Comparison of ENCODE assay signal across 16 cellular contexts in the genomic region with DNA sequence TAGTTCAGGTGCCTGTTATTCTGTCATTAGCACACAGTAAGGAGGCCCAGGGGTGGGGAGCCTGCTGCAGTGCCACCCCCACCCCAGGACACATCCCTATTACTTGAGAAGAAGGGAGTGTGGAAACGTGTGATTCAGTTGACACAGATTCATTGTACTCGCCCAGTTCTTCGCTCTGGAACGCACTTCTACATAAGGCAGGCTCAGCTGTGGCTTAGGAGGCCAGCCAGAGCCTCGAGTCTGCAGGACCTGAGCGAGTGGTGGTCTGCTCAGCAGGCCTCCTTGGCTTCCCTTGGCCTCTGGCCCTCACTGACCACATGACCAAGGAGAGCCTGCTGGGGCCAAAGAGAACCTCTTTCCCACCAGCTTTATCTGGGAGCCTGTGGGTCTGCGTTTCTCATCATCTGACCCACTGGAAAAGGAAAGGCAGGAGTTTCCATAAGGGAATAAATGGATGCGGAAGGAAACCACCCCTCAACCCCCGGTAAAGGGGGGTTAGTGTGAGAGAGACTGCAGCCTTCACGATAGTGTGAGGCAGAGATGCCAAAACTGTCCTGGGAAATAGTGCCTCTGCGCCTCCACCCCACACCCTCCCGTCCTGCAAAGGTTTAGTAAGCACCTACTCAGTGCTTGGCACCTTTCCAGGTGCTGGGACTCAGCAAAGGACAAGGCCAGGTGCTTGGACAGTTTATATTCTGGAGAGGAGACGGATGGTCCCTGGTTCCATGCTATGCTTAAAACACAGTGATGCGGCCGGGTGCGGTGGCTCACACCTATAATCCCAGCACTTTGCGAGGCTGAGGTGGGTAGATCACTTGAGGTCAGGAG.
DNase-seq lines count a peak whose midpoint lies in the region; ATAC-seq and TF ChIP-seq lines count a peak whose summit lies in the region.
"Had no signal": no experiment of that assay in that cellular context is flagged by ENCODE, and none has a peak within 500 bp of the region (broad histone marks: within the 10 kb centered on the region; RNA-seq: fewer than 3 reads in every experiment).

No MANE protein-coding gene starts in this region.

- DNase-seq in CD8-positive, alpha-beta memory T cell = no peak
- DNase-seq in fibroblast of villous mesenchyme (ENCODE audit: low read depth) (peak; percentile 55), cortex of kidney (lab: John Stamatoyannopoulos, UW) (no peak), AML-193 (lab: John Stamatoyannopoulos, UW) (no peak), kidney tubule cell (ENCODE audit: low spot score) (no peak), lower leg skin (ENCODE audit: low spot score in 2 of 2) (no peak)
- DNase-seq: activated gamma-delta T cell, DMS79, left cardiac atrium, NCI-H1436, NCI-H446, SK-N-SH had no signal

- POLR2A ChIA-PET in CD8-positive, alpha-beta memory T cell (lab: Charles Lee) = no interaction called here

- H3K9ac ChIP-seq in rectal smooth muscle tissue (ENCODE audit: low read length) = no peak overlapping the region
- H3K9ac ChIP-seq: SK-N-SH had no signal

- TF ChIP-seq CTCF in fibroblast of villous mesenchyme (IDR thresholded peaks at IDR 0.05; ENCODE audit: insufficient read depth, low read depth, low read length) (no peak), lower leg skin (IDR thresholded peaks at IDR 0.05) (no peak)

- intact Hi-C loops in lower leg skin (cut with DNase I; ENCODE audit: low total_unique reads) = no loop called here

- H3K27ac Mint-ChIP-seq in CD8-positive, alpha-beta memory T cell = no peak overlapping the region
- H3K27ac Mint-ChIP-seq in activated T-helper 17 cell treated with anti-CD3 and anti-CD28 coated beads, Interleukin-2, amount 50 U/mL, for 72 hours = peak overlapping the region; percentile 34
- H3K27ac Mint-ChIP-seq: natural killer cell treated with Interleukin-12 subunit alpha and Interleukin-12 subunit beta and Interleukin-15 and Interleukin-18, amount 100 ng/mL, for 72 hours had no signal

- H3K4me3 Mint-ChIP-seq in CD8-positive, alpha-beta memory T cell = no peak overlapping the region
- H3K4me3 Mint-ChIP-seq in activated T-helper 17 cell treated with anti-CD3 and anti-CD28 coated beads, Interleukin-2, amount 50 U/mL, for 72 hours = no peak overlapping the region
- H3K4me3 Mint-ChIP-seq: natural killer cell treated with Interleukin-12 subunit alpha and Interleukin-12 subunit beta and Interleukin-15 and Interleukin-18, amount 100 ng/mL, for 72 hours had no signal

- H3K27me3 ChIP-seq in CD8-positive, alpha-beta memory T cell (ENCODE audit: insufficient read depth, low read length, poor library complexity, severe bottlenecking) = no peaks in the 10 kb centered on the region
- H3K27me3 ChIP-seq in rectal smooth muscle tissue (ENCODE audit: control insufficient read depth, insufficient read depth, low read length) = no peaks in the 10 kb centered on the region

- ATAC-seq in activated T-helper 17 cell treated with anti-CD3 and anti-CD28 coated beads, Interleukin-2, amount 50 U/mL, for 72 hours (replicated peaks) = no peak

- peak overlapping the region; percentile 51 for H3K27ac ChIP-seq in CD8-positive, alpha-beta memory T cell (ENCODE audit: low read depth, low read length)
- H3K27ac ChIP-seq in rectal smooth muscle tissue (ENCODE audit: low read depth, low read length) = peak overlapping the region; percentile 87
- H3K27ac ChIP-seq: HL-60 had no signal

- no peaks in the 10 kb centered on the region for H3K27me3 Mint-ChIP-seq in CD8-positive, alpha-beta memory T cell
- no peaks in the 10 kb centered on the region for H3K27me3 Mint-ChIP-seq in activated T-helper 17 cell treated with anti-CD3 and anti-CD28 coated beads, Interleukin-2, amount 50 U/mL, for 72 hours
- H3K27me3 Mint-ChIP-seq: natural killer cell treated with Interleukin-12 subunit alpha and Interleukin-12 subunit beta and Interleukin-15 and Interleukin-18, amount 100 ng/mL, for 72 hours had no signal

- 65 to 69% methylated on average over 17 of the region's 17 CpGs for WGBS in lower leg skin, 2 donors

- H3K4me1 Mint-ChIP-seq in CD8-positive, alpha-beta memory T cell = no peaks in the 10 kb centered on the region
- H3K4me1 Mint-ChIP-seq in activated T-helper 17 cell treated with anti-CD3 and anti-CD28 coated beads, Interleukin-2, amount 50 U/mL, for 72 hours = no peaks in the 10 kb centered on the region

- CTCF ChIA-PET in CD8-positive, alpha-beta memory T cell (lab: Charles Lee) = no interaction called here

- H3K9me3 ChIP-seq in CD8-positive, alpha-beta memory T cell (ENCODE audit: low read length) = no peaks in the 10 kb centered on the region
- H3K9me3 ChIP-seq: SK-N-SH had no signal

- TF ChIP-seq POLR2A in lower leg skin (IDR thresholded peaks at IDR 0.05) = no peak

- H3K36me3 ChIP-seq in CD8-positive, alpha-beta memory T cell (ENCODE audit: insufficient read depth, low read length) = no peaks in the 10 kb centered on the region
- no peaks in the 10 kb centered on the region for H3K36me3 ChIP-seq in rectal smooth muscle tissue (ENCODE audit: control insufficient read depth, insufficient read depth, low read length)

- H3K36me3 Mint-ChIP-seq in CD8-positive, alpha-beta memory T cell = no peaks in the 10 kb centered on the region
- H3K36me3 Mint-ChIP-seq in activated T-helper 17 cell treated with anti-CD3 and anti-CD28 coated beads, Interleukin-2, amount 50 U/mL, for 72 hours (ENCODE audit: low read depth) = no peaks in the 10 kb centered on the region
- H3K36me3 Mint-ChIP-seq: natural killer cell treated with Interleukin-12 subunit alpha and Interleukin-12 subunit beta and Interleukin-15 and Interleukin-18, amount 100 ng/mL, for 72 hours had no signal

- H3K9me3 Mint-ChIP-seq in CD8-positive, alpha-beta memory T cell = no peaks in the 10 kb centered on the region
- H3K9me3 Mint-ChIP-seq in activated T-helper 17 cell treated with anti-CD3 and anti-CD28 coated beads, Interleukin-2, amount 50 U/mL, for 72 hours = no peaks in the 10 kb centered on the region
- H3K9me3 Mint-ChIP-seq: natural killer cell treated with Interleukin-12 subunit alpha and Interleukin-12 subunit beta and Interleukin-15 and Interleukin-18, amount 100 ng/mL, for 72 hours had no signal

- H3K4me1 ChIP-seq in CD8-positive, alpha-beta memory T cell (ENCODE audit: insufficient read depth, low read length) = no peaks in the 10 kb centered on the region
- H3K4me1 ChIP-seq in rectal smooth muscle tissue (ENCODE audit: control insufficient read depth, insufficient read depth, low read length) = peaks cover 69% of the 10 kb centered on the region

- no peak overlapping the region for H3K4me3 ChIP-seq in CD8-positive, alpha-beta memory T cell (ENCODE audit: low read length)
- no peak overlapping the region for H3K4me3 ChIP-seq in fibroblast of villous mesenchyme (ENCODE audit: low read depth, low read length)
- H3K4me3 ChIP-seq in rectal smooth muscle tissue (ENCODE audit: low read length) = no peak overlapping the region
- H3K4me3 ChIP-seq in lower leg skin (ENCODE audit: low read depth, poor library complexity, severe bottlenecking) = no peak overlapping the region
